ENCODE assay signal across 13 cellular contexts in genomic region chr16:53991181-53992056, GRCh38.
DNase-seq lines count a peak whose midpoint lies in the region; ATAC-seq, FAIRE-seq and TF ChIP-seq lines count a peak whose summit lies in the region.
"Had no signal": no experiment of that assay in that cellular context is flagged by ENCODE, and none has a peak within 500 bp of the region (broad histone marks: within the 10 kb centered on the region; RNA-seq: fewer than 3 reads in every experiment).

No MANE protein-coding gene starts in this region.

- no peaks in the 10 kb centered on the region for H3K9me3 ChIP-seq in AG04450 (ENCODE audit: control insufficient read depth, insufficient read depth, low read length)
- no peaks in the 10 kb centered on the region for H3K9me3 ChIP-seq in KOPT-K1 (ENCODE audit: insufficient read depth, low read length, poor library complexity, severe bottlenecking)
- no peaks in the 10 kb centered on the region for H3K9me3 ChIP-seq in HepG2 (ENCODE audit: low read length)

- CTCF ChIA-PET in AG04450 (lab: Charles Lee): no interaction called here
- CTCF ChIA-PET in HepG2 (lab: Yijun Ruan, JAX; ENCODE audit: low intra/inter-chr PET ratio, low total read pairs): no interaction called here

- peak; percentile 55 for DNase-seq in AG04450 (ENCODE audit: low read depth, low spot score)
- DNase-seq in HepG2 (ENCODE audit: low spot score): peak; percentile 70
- no peak for DNase-seq in Ammon's horn (ENCODE audit: low spot score)
- DNase-seq in erythroblast (lab: John Stamatoyannopoulos, UW): no peak
- DNase-seq in RPMI8226: no peak
- DNase-seq in cerebellar nuclear complex (lab: John Stamatoyannopoulos, UW): no peak
- DNase-seq: activated B cell treated with CpG ODN at 0.5 μM for 24 hours, COR-L47, dermis blood vessel endothelial cell, naive B cell had no signal

- peak overlapping the region; percentile 39 for H3K27ac ChIP-seq in AG04450 (ENCODE audit: low read depth, low read length)
- H3K27ac ChIP-seq in KOPT-K1 (ENCODE audit: low read depth, low read length, poor library complexity, severe bottlenecking): peak overlapping the region; percentile 63
- peak overlapping the region; percentile 22; the same call in 1 of the 2 replicates for H3K27ac ChIP-seq in VCaP
- H3K27ac ChIP-seq in HepG2 (ENCODE audit: extremely low read length, insufficient read depth, low read length): peak overlapping the region; percentile 45
- H3K27ac ChIP-seq: KMS-11 had no signal

- no TSS peak for BruUV-seq in HepG2 (replicated peaks; lab: Mats Ljungman, UMichigan)

- POLR2A ChIA-PET in AG04450 (lab: Yijun Ruan, JAX): no interaction called here
- POLR2A ChIA-PET in HepG2 (lab: Yijun Ruan, JAX): interaction anchor here (0.7 to 1.4 kb wide), 3 partner anchors 9 to 170 kb away, joined by 3 to 4 read pairs (median 3); no protein-coding TSS in a partner anchor

- H3K4me3 ChIP-seq in AG04450 (ENCODE audit: low read depth, low read length) (no peak overlapping the region), HepG2 (replicated peaks in 1 of 3; ENCODE audit: insufficient read depth in 1 of 3, low read depth in 2 of 3, low read length in 3 of 3) (no peak overlapping the region; a peak in 1 of 6 replicates)

- ATAC-seq in HepG2: peak; percentile 82

- H3K36me3 ChIP-seq in KOPT-K1 (ENCODE audit: insufficient read depth, low read length) (no peaks in the 10 kb centered on the region), HepG2 (replicated peaks in 1 of 2; ENCODE audit: control insufficient read depth in 1 of 2, insufficient read depth in 2 of 2, low read length in 2 of 2) (no peaks in the 10 kb centered on the region)

- intact Hi-C loops in HepG2 (cut with micrococcal nuclease; ENCODE audit: unreplicated experiment): no loop called here

- peak overlapping the region; percentile 15 for H2AFZ ChIP-seq in HepG2 (ENCODE audit: low read length)

- H4K20me1 ChIP-seq in HepG2 (ENCODE audit: insufficient read depth, low read length): no peaks in the 10 kb centered on the region

- no peaks in the 10 kb centered on the region for H3K79me2 ChIP-seq in HepG2 (ENCODE audit: insufficient read depth, low read length)

- H3K4me2 ChIP-seq in HepG2 (ENCODE audit: low read depth, low read length): peak overlapping the region; percentile 54
- H3K4me2 ChIP-seq: KMS-11 had no signal

- no peak for TF ChIP-seq RAD21 in HepG2 (CRISPR knock-in tag; IDR thresholded peaks at IDR 0.05)

- TF ChIP-seq POLR2A in HepG2 (IDR thresholded peaks at IDR 0.05; ENCODE audit: insufficient read depth in 1 of 2, low read depth in 2 of 2, low read length in 2 of 2) (no peak), erythroblast (IDR thresholded peaks at IDR 0.05; ENCODE audit: low read length) (no peak)

- peaks cover 37% of the 10 kb centered on the region for H3K4me1 ChIP-seq in HepG2 (ENCODE audit: insufficient read depth, low read length)

- H3K27me3 ChIP-seq in AG04450 (ENCODE audit: control insufficient read depth, insufficient read depth, low read length) (no peaks in the 10 kb centered on the region), HepG2 (ENCODE audit: control insufficient read depth in 1 of 2, insufficient read depth in 2 of 2, low read length in 2 of 2) (no peaks in the 10 kb centered on the region)

- peak overlapping the region; percentile 13; the same call in 1 of the 2 replicates for H3K9ac ChIP-seq in HepG2 (ENCODE audit: insufficient read depth, low read depth, low read length)
- H3K9ac ChIP-seq: KMS-11 had no signal

- TF ChIP-seq CTCF in AG04450 (IDR thresholded peaks at IDR 0.05; ENCODE audit: low read depth, low read length) (no peak), VCaP (conservative IDR thresholded peaks at IDR 0.05) (no peak), HepG2 (CRISPR knock-in tag; IDR thresholded peaks at IDR 0.05) (no peak)

- WGBS in HepG2 (ENCODE audit: low lambda C conversion rate): 36% methylated on average over 11 of the region's 11 CpGs

- in situ Hi-C loops in HepG2 (cut with HindIII; ENCODE audit: extremely low pct_ligation_motif_present, low pct_unique_long_range_greater_than_20kb): no loop called here

- FAIRE-seq in HepG2 (lab: Jason Lieb, UNC): peak; percentile 18

- peak in 1 of 2 experiments; percentile 41; a peak in 1 of 4 replicates for TF ChIP-seq EP300 in HepG2 (IDR thresholded peaks at IDR 0.05; ENCODE audit: low read depth in 2 of 2, low read length in 2 of 2)
- TF ChIP-seq EP300 in HepG2 (CRISPR knock-in tag; IDR thresholded peaks at IDR 0.05; ENCODE audit: borderline replicate concordance): 0 out of 2 replicates have a peak, but pooled peaks have one; percentile 39

TF ChIP-seq in HepG2, 621 proteins besides CTCF, POLR2A, EP300 and RAD21 (continues in another document):
- TF ChIP-seq ZNF574 (CRISPR knock-in tag; IDR thresholded peaks at IDR 0.05) (no peak), ERF (CRISPR knock-in tag; IDR thresholded peaks at IDR 0.05) (no peak), SP5 (CRISPR knock-in tag; IDR thresholded peaks at IDR 0.05; ENCODE audit: borderline replicate concordance, low read depth) (peak; percentile 35; the same call in 1 of the 2 replicates), PCBP2 (optimal IDR thresholded peaks at IDR 0.05; ENCODE audit: low read depth, low read length, poor library complexity, severe bottlenecking) (no peak), FOSL2 (CRISPR knock-in tag; IDR thresholded peaks at IDR 0.05) (no peak), SATB2 (CRISPR knock-in tag; IDR thresholded peaks at IDR 0.05) (no peak), MTA1 (CRISPR knock-in tag; IDR thresholded peaks at IDR 0.05; ENCODE audit: borderline replicate concordance) (no peak)
- TF ChIP-seq, protein P1, sequence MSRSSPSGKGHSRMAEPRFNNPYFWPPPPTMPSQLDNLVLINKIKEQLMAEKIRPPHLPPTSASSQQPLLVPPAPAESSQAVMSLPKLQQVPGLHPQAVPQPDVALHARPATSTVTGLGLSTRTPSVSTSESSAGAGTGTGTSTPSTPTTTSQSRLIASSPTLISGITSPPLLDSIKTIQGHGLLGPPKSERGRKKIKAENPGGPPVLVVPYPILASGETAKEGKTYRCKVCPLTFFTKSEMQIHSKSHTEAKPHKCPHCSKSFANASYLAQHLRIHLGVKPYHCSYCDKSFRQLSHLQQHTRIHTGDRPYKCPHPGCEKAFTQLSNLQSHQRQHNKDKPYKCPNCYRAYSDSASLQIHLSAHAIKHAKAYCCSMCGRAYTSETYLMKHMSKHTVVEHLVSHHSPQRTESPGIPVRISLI (CRISPR knock-in tag; IDR thresholded peaks at IDR 0.05; ENCODE audit: borderline replicate concordance): no peak
- TF ChIP-seq, protein P2, sequence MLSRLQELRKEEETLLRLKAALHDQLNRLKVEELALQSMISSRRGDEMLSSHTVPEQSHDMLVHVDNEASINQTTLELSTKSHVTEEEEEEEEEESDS (CRISPR knock-in tag; IDR thresholded peaks at IDR 0.05; ENCODE audit: borderline replicate concordance): no peak
- TF ChIP-seq, protein P3, sequence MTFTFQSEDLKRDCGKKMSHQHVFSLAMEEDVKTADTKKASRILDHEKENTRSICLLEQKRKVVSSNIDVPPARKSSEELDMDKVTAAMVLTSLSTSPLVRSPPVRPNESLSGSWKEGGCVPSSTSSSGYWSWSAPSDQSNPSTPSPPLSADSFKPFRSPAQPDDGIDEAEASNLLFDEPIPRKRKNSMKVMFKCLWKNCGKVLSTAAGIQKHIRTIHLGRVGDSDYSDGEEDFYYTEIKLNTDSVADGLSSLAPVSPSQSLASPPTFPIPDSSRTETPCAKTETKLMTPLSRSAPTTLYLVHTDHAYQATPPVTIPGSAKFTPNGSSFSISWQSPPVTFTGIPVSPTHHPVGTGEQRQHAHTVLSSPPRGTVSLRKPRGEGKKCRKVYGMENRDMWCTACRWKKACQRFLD (CRISPR knock-in tag; IDR thresholded peaks at IDR 0.05; ENCODE audit: borderline replicate concordance): no peak

Comparison
In these comparisons a context has a peak if more than half of its experiments do, and no peak if none do; other contexts are left out.
1. DNase-seq: peak in AG04450 (single experiment) and HepG2 (single experiment); none in Ammon's horn (single experiment), erythroblast (0 of 2), RPMI8226 (single experiment) and cerebellar nuclear complex (0 of 2).
2. Peak in every context shown above with its lines, with median percentiles within 50 percentile points of each other: H3K27ac ChIP-seq.